ENCODE assay signal across 1 cellular context in genomic region chr20:32581839-32582658, GRCh38.
TF ChIP-seq lines count a peak whose summit lies in the region.

No MANE protein-coding gene starts in this region.

TF ChIP-seq in HepG2, 621 proteins besides CTCF, POLR2A, EP300 and RAD21 (continued from another document and continues in another):
- TF ChIP-seq ZNF512 (CRISPR knock-in tag; IDR thresholded peaks at IDR 0.05) = no peak
- TF ChIP-seq UBTF (CRISPR knock-in tag; IDR thresholded peaks at IDR 0.05) = peak; percentile 62; the same call in 1 of the 2 replicates
- TF ChIP-seq TRAFD1 (CRISPR knock-in tag; IDR thresholded peaks at IDR 0.05; ENCODE audit: borderline replicate concordance) = peak; percentile 73; the same call in 1 of the 2 replicates
- TF ChIP-seq ZNF331 (CRISPR knock-in tag; IDR thresholded peaks at IDR 0.05) = peak; percentile 18; the same call in 1 of the 2 replicates
- peak; percentile 40; the same call in 1 of the 2 replicates for TF ChIP-seq ZNF710 (CRISPR knock-in tag; IDR thresholded peaks at IDR 0.05; ENCODE audit: borderline replicate concordance)
- 0 out of 2 replicates have a peak, but pooled peaks have one; percentile 5 for TF ChIP-seq ISL2 (CRISPR knock-in tag; IDR thresholded peaks at IDR 0.05)
- no peak for TF ChIP-seq ZNF703 (CRISPR knock-in tag; IDR thresholded peaks at IDR 0.05; ENCODE audit: borderline replicate concordance)
- TF ChIP-seq ZBTB8A (CRISPR knock-in tag; IDR thresholded peaks at IDR 0.05; ENCODE audit: borderline replicate concordance, low read depth) = 0 out of 2 replicates have a peak, but pooled peaks have one; percentile 58
- no peak for TF ChIP-seq CREB1 (IDR thresholded peaks at IDR 0.05)
- TF ChIP-seq CREB1 (CRISPR knock-in tag; IDR thresholded peaks at IDR 0.05) = no peak
- TF ChIP-seq ZBTB26 (CRISPR knock-in tag; IDR thresholded peaks at IDR 0.05; ENCODE audit: borderline replicate concordance) = no peak; the same call in 1 of the 2 replicates
- no peak for TF ChIP-seq MLLT10 (CRISPR knock-in tag; IDR thresholded peaks at IDR 0.05)
- TF ChIP-seq ZNF33A (CRISPR knock-in tag; IDR thresholded peaks at IDR 0.05; ENCODE audit: borderline replicate concordance) = no peak
- TF ChIP-seq DPF2 (CRISPR knock-in tag; IDR thresholded peaks at IDR 0.05; ENCODE audit: borderline replicate concordance, low read depth) = no peak; the same call in 1 of the 2 replicates
- 0 out of 2 replicates have a peak, but pooled peaks have one; percentile 42 for TF ChIP-seq ZFP36L2 (CRISPR knock-in tag; IDR thresholded peaks at IDR 0.05)
- no peak for TF ChIP-seq KLF13 (CRISPR knock-in tag; IDR thresholded peaks at IDR 0.05)
- no peak for TF ChIP-seq ZNF496 (CRISPR knock-in tag; IDR thresholded peaks at IDR 0.05; ENCODE audit: insufficient replicate concordance)
- no peak for TF ChIP-seq NFKBIZ (CRISPR knock-in tag; IDR thresholded peaks at IDR 0.05)
- no peak for TF ChIP-seq AGO1 (IDR thresholded peaks at IDR 0.05; ENCODE audit: low read depth, low read length, poor library complexity, severe bottlenecking)
- 0 out of 2 replicates have a peak, but pooled peaks have one; percentile 35 for TF ChIP-seq MTA3 (CRISPR knock-in tag; IDR thresholded peaks at IDR 0.05)
- TF ChIP-seq PRPF4 (IDR thresholded peaks at IDR 0.05; ENCODE audit: low read depth, low read length, poor library complexity, severe bottlenecking) = no peak
- peak; percentile 80 for TF ChIP-seq ZNF616 (CRISPR knock-in tag; IDR thresholded peaks at IDR 0.05; ENCODE audit: low read depth)
- no peak for TF ChIP-seq JUND (CRISPR knock-in tag; IDR thresholded peaks at IDR 0.05)
- TF ChIP-seq TAF15 (IDR thresholded peaks at IDR 0.05; ENCODE audit: low read depth, low read length, poor library complexity, severe bottlenecking) = no peak
- TF ChIP-seq ZNF740 (CRISPR knock-in tag; IDR thresholded peaks at IDR 0.05) = no peak
- no peak for TF ChIP-seq RELA (CRISPR knock-in tag; IDR thresholded peaks at IDR 0.05)
- TF ChIP-seq ZBTB10 (CRISPR knock-in tag; IDR thresholded peaks at IDR 0.05; ENCODE audit: borderline replicate concordance) = peak; percentile 16; the same call in 1 of the 2 replicates
- TF ChIP-seq MAX (IDR thresholded peaks at IDR 0.05) = peak; percentile 76
- 0 out of 2 replicates have a peak, but pooled peaks have one; percentile 20 for TF ChIP-seq ZBTB25 (CRISPR knock-in tag; IDR thresholded peaks at IDR 0.05)
- TF ChIP-seq ZNF792 (CRISPR knock-in tag; IDR thresholded peaks at IDR 0.05) = no peak
- no peak for TF ChIP-seq ZNF580 (CRISPR knock-in tag; IDR thresholded peaks at IDR 0.05; ENCODE audit: borderline replicate concordance, low read depth)
- TF ChIP-seq ZNF646 (CRISPR knock-in tag; IDR thresholded peaks at IDR 0.05) = peak; percentile 72
- TF ChIP-seq U2AF2 (IDR thresholded peaks at IDR 0.05; ENCODE audit: low read depth, low read length) = no peak
- no peak for TF ChIP-seq ZNF674 (CRISPR knock-in tag; IDR thresholded peaks at IDR 0.05; ENCODE audit: low read depth)
- TF ChIP-seq TMF1 (CRISPR knock-in tag; IDR thresholded peaks at IDR 0.05; ENCODE audit: low read depth) = no peak
- no peak for TF ChIP-seq SRSF9 (IDR thresholded peaks at IDR 0.05; ENCODE audit: borderline replicate concordance, insufficient read depth, low read depth, low read length, poor library complexity, severe bottlenecking)
